In genomic region chr14:90627478-90627877, GRCh38 we compare ENCODE assay signal across 20 cellular contexts.
DNase-seq lines count a peak whose midpoint lies in the region; ATAC-seq and TF ChIP-seq lines count a peak whose summit lies in the region.
"Had no signal": no experiment of that assay in that cellular context is flagged by ENCODE, and none has a peak within 500 bp of the region (broad histone marks: within the 10 kb centered on the region; RNA-seq: fewer than 3 reads in every experiment).

No MANE protein-coding gene starts in this region.

- no peak for TF ChIP-seq EP300 in stomach (IDR thresholded peaks at IDR 0.05)

- ATAC-seq in right cardiac atrium, result peak; percentile 39 to 59
- no peak for ATAC-seq in WTC11
- ATAC-seq in HG02840 (IDR thresholded peaks at IDR 0.05; ENCODE audit: low FRiP score, unreplicated experiment), result no peak
- ATAC-seq: A549; stimulated activated effector memory CD8-positive, alpha-beta T cell treated with anti-CD3 and anti-CD28 coated beads, Interleukin-12 subunit alpha, Interleukin-12 subunit beta, amount 100 ng/mL, for 72 hours had no signal

- H3K4me3 Mint-ChIP-seq in WTC11, result no peak overlapping the region
- H3K4me3 Mint-ChIP-seq: activated naive CD8-positive, alpha-beta T cell; CD4-positive, alpha-beta memory T cell; endodermal cell; stimulated activated effector memory CD8-positive, alpha-beta T cell treated with anti-CD3 and anti-CD28 coated beads, Interleukin-12 subunit alpha, Interleukin-12 subunit beta, amount 100 ng/mL, for 72 hours had no signal

- H3K4me1 ChIP-seq in right cardiac atrium (ENCODE audit: control insufficient read depth, insufficient read depth, low read length) (peaks cover 20% of the 10 kb centered on the region), stomach (peaks cover 0 to 52% (median 32%) of the 10 kb centered on the region in 4 donors), Peyer's patch (peaks cover 0 to 7% (median 0%) of the 10 kb centered on the region in 4 donors)

- no peak overlapping the region for H3K27ac Mint-ChIP-seq in WTC11
- H3K27ac Mint-ChIP-seq: activated naive CD8-positive, alpha-beta T cell; CD4-positive, alpha-beta memory T cell; stimulated activated effector memory CD8-positive, alpha-beta T cell treated with anti-CD3 and anti-CD28 coated beads, Interleukin-12 subunit alpha, Interleukin-12 subunit beta, amount 100 ng/mL, for 72 hours had no signal

- no peaks in the 10 kb centered on the region for H3K9me3 Mint-ChIP-seq in WTC11
- H3K9me3 Mint-ChIP-seq: CD4-positive, alpha-beta memory T cell; endodermal cell; stimulated activated effector memory CD8-positive, alpha-beta T cell treated with anti-CD3 and anti-CD28 coated beads, Interleukin-12 subunit alpha, Interleukin-12 subunit beta, amount 100 ng/mL, for 72 hours had no signal

- TF ChIP-seq POLR2A in stomach (IDR thresholded peaks at IDR 0.05) (no peak), Peyer's patch (IDR thresholded peaks at IDR 0.05) (no peak)

- peaks cover 42% of the 10 kb centered on the region for H3K4me1 Mint-ChIP-seq in WTC11
- H3K4me1 Mint-ChIP-seq: CD4-positive, alpha-beta memory T cell; stimulated activated effector memory CD8-positive, alpha-beta T cell treated with anti-CD3 and anti-CD28 coated beads, Interleukin-12 subunit alpha, Interleukin-12 subunit beta, amount 100 ng/mL, for 72 hours had no signal

- no peaks in the 10 kb centered on the region for H3K36me3 Mint-ChIP-seq in WTC11
- H3K36me3 Mint-ChIP-seq: activated naive CD8-positive, alpha-beta T cell; CD4-positive, alpha-beta memory T cell; stimulated activated effector memory CD8-positive, alpha-beta T cell treated with anti-CD3 and anti-CD28 coated beads, Interleukin-12 subunit alpha, Interleukin-12 subunit beta, amount 100 ng/mL, for 72 hours had no signal

- POLR2A ChIA-PET in WTC11 (lab: Charles Lee), result no interaction called here

- DNase-seq in NCI-H2107 treated with DMSO at 0.1 percent for 48 hours (lab: John Stamatoyannopoulos, UW; ENCODE audit: unreplicated experiment) (peak; percentile 38), NCI-H2107 (lab: John Stamatoyannopoulos, UW) (no peak), amniotic epithelial cell (ENCODE audit: low read depth) (peak; percentile 75), right cardiac atrium (peak in 1 of 3 donors; percentile 62), stomach (no peak), WTC11 (ENCODE audit: low spot score) (no peak), Peyer's patch (no peak)
- DNase-seq: activated CD4-positive, alpha-beta T cell treated with anti-CD3 and anti-CD28 coated beads for 4 hours; CD4-positive, alpha-beta memory T cell; endodermal cell; KG1; NCI-H69; T-helper 2 cell had no signal

- peaks cover 0 to 8% (median 0%) of the 10 kb centered on the region in 4 donors for H3K36me3 ChIP-seq in stomach
- H3K36me3 ChIP-seq in Peyer's patch, result no peaks in the 10 kb centered on the region
- H3K36me3 ChIP-seq: cardiac muscle cell had no signal

- CTCF ChIA-PET in WTC11 (lab: Charles Lee), result interaction anchor here (1.2 kb wide), 1 partner anchor 110 kb away, joined by 3 read pairs; no protein-coding TSS in a partner anchor

- 37% methylated on average over 9 of the region's 9 CpGs for WGBS in right cardiac atrium
- WGBS in stomach, 5 donors, result 66 to 87% (median 81%) methylated on average over 9 of the region's 9 CpGs

- no peak overlapping the region for H3K4me3 ChIP-seq in right cardiac atrium (ENCODE audit: low read length)
- no peak overlapping the region for H3K4me3 ChIP-seq in stomach
- no peak overlapping the region for H3K4me3 ChIP-seq in Peyer's patch
- H3K4me3 ChIP-seq: A549, cardiac muscle cell, lung had no signal

- H3K27me3 ChIP-seq in right cardiac atrium (ENCODE audit: control insufficient read depth, insufficient read depth), result no peaks in the 10 kb centered on the region
- no peaks in the 10 kb centered on the region for H3K27me3 ChIP-seq in stomach
- H3K27me3 ChIP-seq in Peyer's patch, result no peaks in the 10 kb centered on the region
- H3K27me3 ChIP-seq: cardiac muscle cell had no signal

- no peaks in the 10 kb centered on the region for H3K9me3 ChIP-seq in right cardiac atrium (ENCODE audit: control insufficient read depth, low read length)
- no peaks in the 10 kb centered on the region for H3K9me3 ChIP-seq in stomach
- no peaks in the 10 kb centered on the region for H3K9me3 ChIP-seq in Peyer's patch
- H3K9me3 ChIP-seq: A549 had no signal

- TF ChIP-seq CTCF in stomach (IDR thresholded peaks at IDR 0.05) (no peak), WTC11 (IDR thresholded peaks at IDR 0.05) (no peak), Peyer's patch (IDR thresholded peaks at IDR 0.05) (no peak)

- intact Hi-C loops in right cardiac atrium (cut with DNase I), result no loop called here
- intact Hi-C loops in stomach (cut with DNase I; ENCODE audit: low total_unique reads), result no loop called here

- peak overlapping the region; percentile 8 for H3K27ac ChIP-seq in right cardiac atrium (ENCODE audit: low read length)
- H3K27ac ChIP-seq in stomach, result peak overlapping the region in 3 of 5 donors; percentile 56 to 70 (median 66)
- H3K27ac ChIP-seq in Peyer's patch, result peak overlapping the region in 1 of 4 donors; percentile 54
- H3K27ac ChIP-seq: A549, cardiac muscle cell, HL-60 had no signal

- H3K27me3 Mint-ChIP-seq in WTC11 (ENCODE audit: low read depth), result no peaks in the 10 kb centered on the region
- H3K27me3 Mint-ChIP-seq: activated naive CD8-positive, alpha-beta T cell had no signal

TF ChIP-seq in WTC11, 78 proteins besides CTCF, POLR2A, EP300 and RAD21:
- no peak for TF ChIP-seq MLX (CRISPR knock-in tag; IDR thresholded peaks at IDR 0.05)
- no peak for TF ChIP-seq FOXK1 (CRISPR knock-in tag; IDR thresholded peaks at IDR 0.05)
- TF ChIP-seq ATF3 (CRISPR knock-in tag; conservative IDR thresholded peaks at IDR 0.05), result no peak
- no peak for TF ChIP-seq HMGXB4 (CRISPR knock-in tag; IDR thresholded peaks at IDR 0.05)
- TF ChIP-seq ARID4B (CRISPR knock-in tag; IDR thresholded peaks at IDR 0.05; ENCODE audit: borderline replicate concordance), result no peak
- TF ChIP-seq ZBTB21 (CRISPR knock-in tag; IDR thresholded peaks at IDR 0.05; ENCODE audit: borderline replicate concordance), result no peak
- no peak for TF ChIP-seq GTF2I (CRISPR knock-in tag; conservative IDR thresholded peaks at IDR 0.05)
- no peak for TF ChIP-seq SMAD4 (CRISPR knock-in tag; IDR thresholded peaks at IDR 0.05)
- TF ChIP-seq ZNF219 (CRISPR knock-in tag; IDR thresholded peaks at IDR 0.05; ENCODE audit: borderline replicate concordance), result no peak
- TF ChIP-seq NR2C2 (CRISPR knock-in tag; IDR thresholded peaks at IDR 0.05), result no peak
- TF ChIP-seq ZNF121 (CRISPR knock-in tag; IDR thresholded peaks at IDR 0.05), result no peak

Comparison
In these comparisons a context has a peak if more than half of its experiments do, and no peak if none do; other contexts are left out.
1. DNase-seq: peak in NCI-H2107 treated with DMSO at 0.1 percent for 48 hours (single experiment) and amniotic epithelial cell (single experiment); none in NCI-H2107 (single experiment), stomach (single experiment), WTC11 (single experiment) and Peyer's patch (0 of 3).
2. ATAC-seq: peak in right cardiac atrium (2 of 2); none in WTC11 (single experiment) and HG02840 (single experiment).